Comparison of ENCODE assay signal across 8 cellular contexts in the genomic region with DNA sequence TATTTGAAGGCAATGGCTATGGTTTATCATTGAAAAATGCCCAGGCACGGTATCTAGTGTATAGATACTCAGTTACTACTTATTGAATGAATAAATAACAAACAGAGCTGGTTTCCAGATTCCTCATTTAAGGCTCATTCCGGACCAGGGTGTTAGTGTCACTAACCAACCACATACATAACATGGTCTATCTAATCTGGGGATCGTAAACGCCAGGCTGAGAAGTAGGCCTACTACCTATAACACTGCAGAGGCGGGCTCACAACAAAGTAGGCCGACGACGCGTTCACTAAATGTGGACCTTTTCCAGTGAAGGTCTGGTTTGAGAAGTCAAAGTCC. TPM values are rescaled to one million over a fixed set of nuclear protein-coding genes. Genes with fewer than 3 reads are reported as not detected.
DNase-seq lines count a peak whose midpoint lies in the region; ATAC-seq, FAIRE-seq and TF ChIP-seq lines count a peak whose summit lies in the region.

No MANE protein-coding gene starts in this region.

- H3K36me3 Mint-ChIP-seq in activated CD8-positive, alpha-beta T cell treated with anti-CD3 and anti-CD28 coated beads for 36 hours (ENCODE audit: low read depth): peaks cover 23% of the 10 kb centered on the region

- BruUV-seq in A673 (replicated peaks; lab: Mats Ljungman, UMichigan): TSS peak; percentile 56

- TF ChIP-seq CTCF in A673 (conservative IDR thresholded peaks at IDR 0.05; ENCODE audit: low read depth, low read length): no peak
- no peak for TF ChIP-seq CTCF in activated CD8-positive, alpha-beta T cell treated with anti-CD3 and anti-CD28 coated beads for 36 hours (IDR thresholded peaks at IDR 0.05)
- TF ChIP-seq CTCF in kidney (IDR thresholded peaks at IDR 0.05; ENCODE audit: borderline replicate concordance, extremely low read depth, insufficient read depth): no peak
- no peak for TF ChIP-seq CTCF in thyroid gland (IDR thresholded peaks at IDR 0.05)

- H3K4me3 ChIP-seq in A673 (ENCODE audit: low read depth, low read length, poor library complexity, severe bottlenecking): peak overlapping the region; percentile 73
- H3K4me3 ChIP-seq in H7 (ENCODE audit: insufficient read depth, low read depth, low read length): peak overlapping the region; percentile 86
- peak overlapping the region; percentile 91 to 93 for H3K4me3 ChIP-seq in kidney (ENCODE audit: low read length in 2 of 2)
- H3K4me3 ChIP-seq in thyroid gland (replicated peaks in 1 of 3): peak overlapping the region; percentile 19 to 53 (median 37)

- H3K9me3 ChIP-seq in A673 (ENCODE audit: low read depth, low read length, poor library complexity, severe bottlenecking) (no peaks in the 10 kb centered on the region), kidney (ENCODE audit: control insufficient read depth in 1 of 2, low read length in 2 of 2) (no peaks in the 10 kb centered on the region), thyroid gland (no peaks in the 10 kb centered on the region)

- H3K36me3 ChIP-seq in A673 (ENCODE audit: insufficient read depth, low read length, poor library complexity, severe bottlenecking) (peaks cover 33% of the 10 kb centered on the region), H7 (replicated peaks; ENCODE audit: control insufficient read depth, insufficient read depth, low read length) (peaks cover 6% of the 10 kb centered on the region), kidney (ENCODE audit: control insufficient read depth in 1 of 2, insufficient read depth in 2 of 2, low read length in 2 of 2) (peaks cover 0 to 7% of the 10 kb centered on the region in 2 donors), thyroid gland (peaks cover 0 to 8% of the 10 kb centered on the region in 2 donors)

- intact Hi-C loops in A673 (cut with micrococcal nuclease; ENCODE audit: unreplicated experiment): loop anchor here (10.0 kb wide), 2 partner anchors 95 to 235 kb away; no protein-coding TSS in a partner anchor
- intact Hi-C loops in activated CD8-positive, alpha-beta T cell treated with anti-CD3 and anti-CD28 coated beads for 36 hours (cut with micrococcal nuclease): loop anchor here (2.0 to 10.0 kb wide), 2 partner anchors 55 to 99 kb away; no protein-coding TSS in a partner anchor
- intact Hi-C loops in kidney (cut with DNase I): no loop called here
- intact Hi-C loops in thyroid gland (cut with DNase I): no loop called here

- no peaks in the 10 kb centered on the region for H3K9me3 Mint-ChIP-seq in activated CD8-positive, alpha-beta T cell treated with anti-CD3 and anti-CD28 coated beads for 36 hours

- peaks cover 30% of the 10 kb centered on the region for H3K4me1 Mint-ChIP-seq in activated CD8-positive, alpha-beta T cell treated with anti-CD3 and anti-CD28 coated beads for 36 hours (ENCODE audit: low read depth)

- no peak for TF ChIP-seq POLR2A in thyroid gland (IDR thresholded peaks at IDR 0.05)

- H3K27me3 Mint-ChIP-seq in activated CD8-positive, alpha-beta T cell treated with anti-CD3 and anti-CD28 coated beads for 36 hours: no peaks in the 10 kb centered on the region

- H3K4me3 Mint-ChIP-seq in activated CD8-positive, alpha-beta T cell treated with anti-CD3 and anti-CD28 coated beads for 36 hours: peak overlapping the region; percentile 85

- peak; percentile 28 for ATAC-seq in activated CD8-positive, alpha-beta T cell treated with anti-CD3 and anti-CD28 coated beads for 36 hours
- no peak for ATAC-seq in HG02678 (IDR thresholded peaks at IDR 0.05; ENCODE audit: unreplicated experiment)

- CTCF ChIA-PET in A673 (lab: Charles Lee): no interaction called here
- CTCF ChIA-PET in activated CD8-positive, alpha-beta T cell treated with anti-CD3 and anti-CD28 coated beads for 36 hours (lab: Charles Lee): interaction anchor here (0.6 to 2.4 kb wide), 6 partner anchors 10 to 279 kb away, joined by 3 to 14 read pairs (median 3); no protein-coding TSS in a partner anchor

- no peak for FAIRE-seq in kidney (lab: Jason Lieb, UNC)

- peak overlapping the region; percentile 8 to 72 for H3K9ac ChIP-seq in kidney (ENCODE audit: low read length in 2 of 2)

- 2 to 3% methylated on average over 9 of the region's 9 CpGs for WGBS in thyroid gland, 2 donors

- H3K4me1 ChIP-seq in A673 (ENCODE audit: insufficient read depth, low read length, poor library complexity, severe bottlenecking): peaks cover 10% of the 10 kb centered on the region
- peaks cover 3 to 13% of the 10 kb centered on the region in 2 donors for H3K4me1 ChIP-seq in kidney (ENCODE audit: control insufficient read depth in 1 of 2, insufficient read depth in 1 of 2, low read depth in 1 of 2, low read length in 2 of 2)
- H3K4me1 ChIP-seq in thyroid gland: peaks cover 6 to 13% of the 10 kb centered on the region in 2 donors

- POLR2A ChIA-PET in A673 (lab: Charles Lee; ENCODE audit: low non-redundant PET): no interaction called here
- POLR2A ChIA-PET in activated CD8-positive, alpha-beta T cell treated with anti-CD3 and anti-CD28 coated beads for 36 hours (lab: Charles Lee): interaction anchor here (0.8 to 2.3 kb wide), 4 partner anchors 9 to 99 kb away, joined by 3 to 7 read pairs (median 4); no protein-coding TSS in a partner anchor

- peak overlapping the region; percentile 86 for H3K27ac ChIP-seq in A673 (ENCODE audit: low read depth, low read length, poor library complexity, severe bottlenecking)
- peak overlapping the region; percentile 33 to 77 for H3K27ac ChIP-seq in kidney (ENCODE audit: low read depth in 2 of 2, low read length in 2 of 2)
- peak overlapping the region; percentile 44 to 86 (median 50) for H3K27ac ChIP-seq in thyroid gland

- H3K27me3 ChIP-seq in A673 (replicated peaks; ENCODE audit: insufficient read depth, low read depth, low read length, poor library complexity) (no peaks in the 10 kb centered on the region), H7 (ENCODE audit: control insufficient read depth, insufficient read depth, low read length) (no peaks in the 10 kb centered on the region), thyroid gland (no peaks in the 10 kb centered on the region)

- DNase-seq in A673 (ENCODE audit: low spot score): no peak
- no peak for DNase-seq in H7
- no peak for DNase-seq in activated CD8-positive, alpha-beta T cell treated with anti-CD3 and anti-CD28 coated beads for 36 hours
- no peak for DNase-seq in kidney
- no peak for DNase-seq in thyroid gland
- DNase-seq in COLO668 (lab: John Stamatoyannopoulos, UW; ENCODE audit: unreplicated experiment): no peak
- DNase-seq in NCI-H524 treated with DMSO at 0.1 percent for 48 hours (lab: John Stamatoyannopoulos, UW): no peak

- peak overlapping the region; percentile 96 for H3K27ac Mint-ChIP-seq in activated CD8-positive, alpha-beta T cell treated with anti-CD3 and anti-CD28 coated beads for 36 hours

RNA-seq across cellular contexts. Expression of a gene that starts 0.4 kb away (rescaled TPM):
- total RNA-seq in A673 (2021): 89.3 and 109 TPM in 2 replicates
- 41.6 and 48.3 TPM in 2 replicates for total RNA-seq in H7 (2014; rRNA removed; shearing (Covaris generic))
- 100 to 1,000 TPM; 122 to 124 TPM for total RNA-seq in activated CD8-positive, alpha-beta T cell treated with anti-CD3 and anti-CD28 coated beads for 36 hours
- total RNA-seq in kidney: 35.6 TPM
- polyA plus RNA-seq in kidney (ENCODE audit: insufficient read depth, low read depth, low replicate concordance): 69.4 TPM
- total RNA-seq in thyroid gland: 10 to 100 TPM; 26.4 to 94.6 (median 51.0) TPM

RNA-seq across cellular contexts. Expression of a gene that starts 5.5 kb away (rescaled TPM):
- total RNA-seq in A673 (2021): 36.1 and 40.3 TPM in 2 replicates
- total RNA-seq in H7 (2014; rRNA removed; shearing (Covaris generic)): 35.3 and 50.1 TPM in 2 replicates
- total RNA-seq in activated CD8-positive, alpha-beta T cell treated with anti-CD3 and anti-CD28 coated beads for 36 hours: 10 to 100 TPM; 54.0 to 63.5 TPM
- 39.9 TPM for total RNA-seq in kidney
- polyA plus RNA-seq in kidney (ENCODE audit: insufficient read depth, low read depth, low replicate concordance): 7.9 TPM
- total RNA-seq in thyroid gland: 10 to 100 TPM; 33.6 to 45.1 (median 42.3) TPM

Comparison
In these comparisons a context has a peak if more than half of its experiments do, and no peak if none do; other contexts are left out.
1. H3K4me3 ChIP-seq: peak in every context shown above with its lines; median percentile 92 in kidney; 86 in H7; 73 in A673; 37 in thyroid gland.
2. intact Hi-C loops: an anchor here in A673 (10.0 kb wide) and activated CD8-positive, alpha-beta T cell treated with anti-CD3 and anti-CD28 coated beads for 36 hours (2.0 to 10.0 kb wide); none called in kidney and thyroid gland.